8 cellular contexts compared by ENCODE assay signal in the genomic region with DNA sequence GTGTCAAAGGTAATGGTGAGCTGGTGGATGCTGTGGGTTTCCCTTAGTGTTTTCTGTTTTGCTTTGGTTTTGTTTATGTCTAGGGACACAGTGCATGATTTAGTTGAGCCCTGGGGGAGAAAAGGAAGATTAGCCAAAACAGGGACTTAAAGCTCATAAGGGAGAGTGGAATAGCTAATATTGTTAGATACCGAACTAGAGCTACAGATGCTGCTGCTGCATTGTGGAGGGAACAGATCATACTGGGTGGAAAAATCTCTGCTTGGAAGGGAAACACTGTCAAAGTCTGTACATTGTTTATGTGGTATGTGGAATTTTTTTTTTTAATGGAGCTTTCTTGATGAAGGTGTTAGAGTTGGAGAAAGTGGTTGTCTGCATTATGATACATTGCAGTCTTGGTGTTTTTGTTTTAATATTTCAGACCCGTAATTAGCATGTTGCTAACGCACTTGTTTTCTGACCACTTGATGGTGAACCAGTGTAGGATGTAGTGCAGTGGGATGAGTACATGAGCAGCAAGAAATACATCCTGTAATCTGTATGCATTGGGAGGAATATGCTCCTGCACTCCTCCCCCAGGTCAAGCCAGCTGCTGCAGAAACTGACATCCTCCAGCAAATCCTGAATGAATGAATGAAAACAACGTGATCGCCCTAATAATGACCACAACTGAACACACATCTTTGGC. TPM values are rescaled to one million over a fixed set of nuclear protein-coding genes. Genes with fewer than 3 reads are reported as not detected.
DNase-seq lines count a peak whose midpoint lies in the region; ATAC-seq and TF ChIP-seq lines count a peak whose summit lies in the region.

No MANE protein-coding gene starts in this region.

- H3K36me3 ChIP-seq in HUES6 (ENCODE audit: control insufficient read depth, insufficient read depth, low read length), result no peaks in the 10 kb centered on the region
- no peaks in the 10 kb centered on the region for H3K36me3 ChIP-seq in lower lobe of right lung

- no peaks in the 10 kb centered on the region for H3K9me3 Mint-ChIP-seq in Calu3 (ENCODE audit: low read depth, unreplicated experiment)

- no peaks in the 10 kb centered on the region for H3K9me3 ChIP-seq in HUES6 (ENCODE audit: control insufficient read depth, insufficient read depth, low read depth, low read length)
- H3K9me3 ChIP-seq in lower lobe of right lung, result no peaks in the 10 kb centered on the region

- CTCF ChIA-PET in Calu3 (lab: Charles Lee), result interaction anchor here (0.5 to 2.4 kb wide), 10 partner anchors 33 to 1396 kb away, joined by 3 to 10 read pairs (median 4); no protein-coding TSS in a partner anchor

- peak overlapping the region; percentile 77 for H3K4me3 ChIP-seq in HUES6 (ENCODE audit: low read depth, low read length)
- peak overlapping the region; percentile 95 for H3K4me3 ChIP-seq in lower lobe of right lung

- H3K4me1 ChIP-seq in HUES6 (ENCODE audit: control insufficient read depth, insufficient read depth, low read length) (peaks cover 32% of the 10 kb centered on the region), lower lobe of right lung (peaks cover 2% of the 10 kb centered on the region)

- peak overlapping the region; percentile 29 for H3K9ac ChIP-seq in HUES6 (ENCODE audit: low read length)

- BruUV-seq in Calu3 (replicated peaks; lab: Mats Ljungman, UMichigan), result TSS peak; percentile 47

- ATAC-seq in lower lobe of right lung (no peak), GM19452 (IDR thresholded peaks at IDR 0.05; ENCODE audit: unreplicated experiment) (no peak)

- no peaks in the 10 kb centered on the region for H3K36me3 Mint-ChIP-seq in Calu3 (ENCODE audit: insufficient read depth, unreplicated experiment)

- TF ChIP-seq CTCF in Calu3 (IDR thresholded peaks at IDR 0.05; ENCODE audit: unreplicated experiment) (no peak), lower lobe of right lung (IDR thresholded peaks at IDR 0.05) (no peak)

- H3K27ac Mint-ChIP-seq in Calu3 (ENCODE audit: unreplicated experiment), result no peak overlapping the region

- H3K27me3 ChIP-seq in HUES6 (ENCODE audit: control insufficient read depth, insufficient read depth, low read length), result no peaks in the 10 kb centered on the region
- H3K27me3 ChIP-seq in lower lobe of right lung (ENCODE audit: low read depth), result no peaks in the 10 kb centered on the region

- H3K4me3 Mint-ChIP-seq in Calu3 (ENCODE audit: low read depth, unreplicated experiment), result no peak overlapping the region

- no peaks in the 10 kb centered on the region for H3K4me1 Mint-ChIP-seq in Calu3 (ENCODE audit: low read depth, unreplicated experiment)

- no peaks in the 10 kb centered on the region for H3K27me3 Mint-ChIP-seq in Calu3 (ENCODE audit: unreplicated experiment)

- no peak for DNase-seq in Calu3
- no peak for DNase-seq in lower lobe of right lung
- DNase-seq in GOT3 (lab: John Stamatoyannopoulos, UW), result no peak
- no peak for DNase-seq in stimulated activated CD4-positive, alpha-beta T cell treated with anti-CD3 and anti-CD28 coated beads, Interleukin-2, amount 100 ng/mL, for 48 hours
- no peak for DNase-seq in activated gamma-delta T cell treated with Interleukin-2 at 50 U/mL for 16 hours

- intact Hi-C loops in Calu3 (cut with micrococcal nuclease; ENCODE audit: unreplicated experiment), result loop anchor here (2.0 to 5.0 kb wide), 4 partner anchors 66 to 290 kb away; no protein-coding TSS in a partner anchor
- intact Hi-C loops in lower lobe of right lung (cut with DNase I), result no loop called here

- H3K27ac ChIP-seq in HUES6 (ENCODE audit: low read depth, low read length) (no peak overlapping the region), angular gyrus (ENCODE audit: low read depth, low read length) (peak overlapping the region; percentile 35), lower lobe of right lung (peak overlapping the region; percentile 82)

RNA-seq across cellular contexts. Expression of gene GLCCI1, which starts 2.2 kb away (rescaled TPM):
- total RNA-seq in Calu3 (2022) (10.1 and 12.9 TPM in 2 replicates), lower lobe of right lung (63.9 TPM)
